In the genomic region with DNA sequence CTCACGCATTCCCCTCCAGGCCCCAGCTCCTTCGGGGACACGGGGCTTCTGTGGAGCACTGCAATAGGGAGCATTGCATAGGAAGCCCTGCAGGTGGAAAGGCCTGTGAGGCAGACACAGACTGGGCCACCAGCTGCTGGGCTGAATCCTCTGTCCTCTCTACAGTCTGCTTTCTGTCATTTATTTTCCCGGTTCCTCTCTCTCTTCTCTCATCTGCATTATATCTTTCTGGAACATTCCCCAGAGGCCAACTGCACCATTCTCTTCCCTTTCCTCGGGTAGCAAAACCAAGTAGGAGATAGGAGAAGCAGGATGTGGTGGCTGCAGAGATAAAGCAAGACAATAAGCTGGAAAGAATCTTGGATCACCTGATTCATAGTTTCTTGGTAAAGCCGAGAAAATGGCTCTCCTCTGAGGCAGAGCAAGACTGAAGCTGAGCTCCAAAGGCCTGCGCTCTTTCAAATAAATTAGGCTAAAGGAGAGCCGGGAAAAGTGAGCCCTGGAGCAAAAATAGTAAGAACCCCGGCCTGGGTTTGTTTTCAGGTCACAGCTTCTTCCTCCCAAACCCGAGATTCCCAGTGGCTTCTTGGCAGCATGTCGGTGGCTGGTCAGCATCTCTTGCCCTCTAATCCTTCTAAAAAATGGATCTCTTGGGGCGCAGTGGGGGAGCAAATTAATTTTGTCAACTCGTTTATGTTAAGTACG, we compare ENCODE assay signal across 14 cellular contexts. TPM values are rescaled to one million over a fixed set of nuclear protein-coding genes. Genes with fewer than 3 reads are reported as not detected.
A peak's percentile ranks its signal among the peaks of the same experiment; 100 is the strongest.
DNase-seq lines count a peak whose midpoint lies in the region; ATAC-seq, FAIRE-seq and TF ChIP-seq lines count a peak whose summit lies in the region.
"Had no signal": no experiment of that assay in that cellular context is flagged by ENCODE, and none has a peak within 500 bp of the region (broad histone marks: within the 10 kb centered on the region; RNA-seq: fewer than 3 reads in every experiment).

No MANE protein-coding gene starts in this region.

- no peak for TF ChIP-seq CTCF in Loucy (conservative IDR thresholded peaks at IDR 0.05; ENCODE audit: low read length)
- no peak for TF ChIP-seq CTCF in brain (conservative IDR thresholded peaks at IDR 0.05)
- no peak for TF ChIP-seq CTCF in kidney (IDR thresholded peaks at IDR 0.05; ENCODE audit: borderline replicate concordance, extremely low read depth, insufficient read depth)
- no peak for TF ChIP-seq CTCF in spleen (IDR thresholded peaks at IDR 0.05 in 8 of 11, conservative IDR thresholded peaks at IDR 0.05 in 3 of 11)

- H3K4me1 ChIP-seq in Loucy (ENCODE audit: insufficient read depth, low read length, poor library complexity, severe bottlenecking) (no peaks in the 10 kb centered on the region), kidney (ENCODE audit: control insufficient read depth in 1 of 2, insufficient read depth in 1 of 2, low read depth in 1 of 2, low read length in 2 of 2) (peaks cover 5 to 11% of the 10 kb centered on the region in 2 donors), spleen (peaks cover 0 to 39% (median 14%) of the 10 kb centered on the region in 6 donors)

- intact Hi-C loops in kidney (cut with DNase I) = loop anchor here (10.0 kb wide), 1 partner anchor 85 kb away; no protein-coding TSS in a partner anchor
- intact Hi-C loops in spleen (cut with DNase I; ENCODE audit: low total_unique reads) = loop anchor here (10.0 kb wide), 1 partner anchor 85 kb away; no protein-coding TSS in a partner anchor

- H3K4me2 ChIP-seq in Loucy (ENCODE audit: low read depth, low read length, poor library complexity, severe bottlenecking) = no peak overlapping the region

- H3K4me1 Mint-ChIP-seq in brain = peaks cover 13% of the 10 kb centered on the region

- no peaks in the 10 kb centered on the region for H3K36me3 ChIP-seq in Loucy (ENCODE audit: insufficient read depth, low read length)
- H3K36me3 ChIP-seq in kidney (ENCODE audit: control insufficient read depth in 1 of 2, insufficient read depth in 2 of 2, low read length in 2 of 2) = no peaks in the 10 kb centered on the region
- H3K36me3 ChIP-seq in spleen = no peaks in the 10 kb centered on the region

- H3K79me2 ChIP-seq in Loucy (ENCODE audit: insufficient read depth, low read length) = no peaks in the 10 kb centered on the region

- no peak for TF ChIP-seq POLR2A in spleen (IDR thresholded peaks at IDR 0.05)

- peak overlapping the region in 3 of 5 experiments; percentile 10 to 60 (median 40) for H3K27ac Mint-ChIP-seq in brain

- DNase-seq in kidney (peak; percentile 83), spleen (no peak), NCI-H2171 treated with DMSO at 0.1 percent for 48 hours (lab: John Stamatoyannopoulos, UW) (no peak)
- no peak for DNase-seq in activated naive CD4-positive, alpha-beta T cell (lab: John Stamatoyannopoulos, UW)
- DNase-seq in NK-92 treated with Interleukin-12 subunit alpha and Interleukin-12 subunit beta, amount 100 ng/mL, for 24 hours (lab: John Stamatoyannopoulos, UW) = no peak
- DNase-seq: central memory CD4-positive, alpha-beta T cell; NCI-H187 treated with DMSO at 0.1 percent for 48 hours had no signal

- H3K36me3 Mint-ChIP-seq in brain = no peaks in the 10 kb centered on the region

- FAIRE-seq in kidney (lab: Jason Lieb, UNC) = no peak
- FAIRE-seq: D721Med had no signal

- H3K27me3 ChIP-seq in Loucy (ENCODE audit: insufficient read depth, low read length, poor library complexity, severe bottlenecking) (no peaks in the 10 kb centered on the region), spleen (replicated peaks in 1 of 7) (no peaks in the 10 kb centered on the region)

- H4K20me1 ChIP-seq in Loucy (ENCODE audit: insufficient read depth, low read length, poor library complexity, severe bottlenecking) = no peaks in the 10 kb centered on the region

- 66 to 76% (median 73%) methylated on average over 14 of the region's 14 CpGs for WGBS in spleen, 5 donors

- H3K9me3 Mint-ChIP-seq in brain = no peaks in the 10 kb centered on the region

- no peaks in the 10 kb centered on the region for H3F3A ChIP-seq in Loucy (ENCODE audit: low read depth)

- H3K9me3 ChIP-seq in Loucy (ENCODE audit: insufficient read depth, low read depth, low read length) (no peaks in the 10 kb centered on the region), kidney (ENCODE audit: control insufficient read depth in 1 of 2, low read length in 2 of 2) (no peaks in the 10 kb centered on the region), spleen (no peaks in the 10 kb centered on the region)

- H3K9me2 ChIP-seq in Loucy (replicated peaks; ENCODE audit: low read depth, low read length) = no peaks in the 10 kb centered on the region

- peak overlapping the region in 1 of 5 experiments; percentile 46 for H3K4me3 Mint-ChIP-seq in brain

- no peaks in the 10 kb centered on the region for H3K27me3 Mint-ChIP-seq in brain

- H2AFZ ChIP-seq in Loucy (ENCODE audit: low read length) = peak overlapping the region; percentile 29; the same call in 1 of the 2 replicates

- no peak overlapping the region for H3K9ac ChIP-seq in Loucy (ENCODE audit: low read depth, low read length, poor library complexity, severe bottlenecking)
- H3K9ac ChIP-seq in kidney (ENCODE audit: low read length in 2 of 2) = peak overlapping the region in 1 of 2 donors; percentile 23

- no peak overlapping the region for H3K4me3 ChIP-seq in Loucy (ENCODE audit: low read length, poor library complexity, severe bottlenecking)
- no peak overlapping the region for H3K4me3 ChIP-seq in kidney (ENCODE audit: low read length in 2 of 2)
- H3K4me3 ChIP-seq in spleen = no peak overlapping the region

- no peak for ATAC-seq in GM21619 (IDR thresholded peaks at IDR 0.05; ENCODE audit: unreplicated experiment)

- H3K27ac ChIP-seq in kidney (ENCODE audit: low read depth in 2 of 2, low read length in 2 of 2) (peak overlapping the region; percentile 54), spleen (peak overlapping the region in 7 of 8 donors; percentile 20 to 64 (median 49))

RNA-seq across cellular contexts. Expression of a gene that starts 5.3 kb away (rescaled TPM):
- not detected for polyA plus RNA-seq in brain (ENCODE audit: insufficient read depth, low read depth, low replicate concordance)
- 0.94 TPM for total RNA-seq in kidney
- 0.92 TPM for polyA plus RNA-seq in kidney (ENCODE audit: insufficient read depth, low read depth, low replicate concordance)
- not detected for total RNA-seq in spleen
- polyA plus RNA-seq in spleen = under 1 TPM in 2 of 3 donors, not detected in 1; 0.11 to 0.29 TPM
- total RNA-seq: activated CD8-positive, alpha-beta memory T cell treated with anti-CD3 and anti-CD28 coated beads for 36 hours; H4; SK-MEL-5 had no signal
